1 cellular context compared by ENCODE assay signal in genomic region chr19:39122934-39123731, GRCh38.
TF ChIP-seq lines count a peak whose summit lies in the region.

No MANE protein-coding gene starts in this region.

TF ChIP-seq in HEK293, 187 proteins besides CTCF, POLR2A, EP300 and RAD21 (continued from another document):
- TF ChIP-seq ZNF513 (tag by site-specific recombination; IDR thresholded peaks at IDR 0.05) = no peak
- TF ChIP-seq ZNF548 (tag by site-specific recombination; IDR thresholded peaks at IDR 0.05) = no peak
- no peak for TF ChIP-seq ZNF629 (tag by site-specific recombination; IDR thresholded peaks at IDR 0.05)
- TF ChIP-seq ZBTB44 (tag by site-specific recombination; IDR thresholded peaks at IDR 0.05) = no peak
- no peak for TF ChIP-seq ZNF585B (tag by site-specific recombination; IDR thresholded peaks at IDR 0.05)
- TF ChIP-seq ZNF121 (tag by site-specific recombination; IDR thresholded peaks at IDR 0.05) = peak; percentile 69
- TF ChIP-seq HOXD13 (CRISPR knock-in tag; IDR thresholded peaks at IDR 0.05; ENCODE audit: borderline replicate concordance) = no peak
- no peak for TF ChIP-seq HOXC10 (CRISPR knock-in tag; IDR thresholded peaks at IDR 0.05)
- no peak for TF ChIP-seq SP7 (tag by site-specific recombination; IDR thresholded peaks at IDR 0.05)
- TF ChIP-seq ZNF600 (tag by site-specific recombination; IDR thresholded peaks at IDR 0.05) = peak; percentile 39; the same call in 1 of the 2 replicates
- 0 out of 2 replicates have a peak, but pooled peaks have one; percentile 13 for TF ChIP-seq ZNF146 (tag by site-specific recombination; IDR thresholded peaks at IDR 0.05)
- no peak for TF ChIP-seq ZNF112 (tag by site-specific recombination; IDR thresholded peaks at IDR 0.05)
